In the genomic region with DNA sequence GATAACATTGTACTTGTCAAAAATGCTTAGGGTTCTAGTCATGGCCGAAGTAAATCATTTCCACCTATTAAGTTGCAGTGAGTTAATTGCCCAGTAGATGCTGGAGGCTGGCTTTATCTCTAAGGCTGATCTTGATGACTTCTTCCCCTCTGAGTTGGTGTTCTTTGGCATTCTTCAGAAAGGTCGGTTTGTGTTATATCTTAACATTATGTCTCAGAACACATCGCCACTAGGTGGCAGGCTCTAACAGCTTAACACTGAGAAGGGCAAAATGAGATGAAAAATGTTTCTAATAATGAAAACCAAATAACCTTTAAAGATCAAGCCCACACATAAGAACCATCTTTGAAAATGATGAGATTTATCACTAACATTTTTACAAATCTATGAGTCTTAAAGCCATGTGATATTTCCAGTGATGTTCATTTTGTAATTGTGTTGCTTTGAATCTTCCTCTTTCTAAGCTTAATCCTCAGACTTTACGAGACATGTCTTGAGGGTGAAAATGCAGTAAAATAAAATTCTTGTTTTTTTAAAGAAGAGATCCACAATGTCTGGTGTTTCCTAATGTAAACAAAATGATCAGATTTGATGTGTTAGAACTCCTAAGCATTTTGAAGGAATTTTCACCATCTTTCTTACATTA, we compare ENCODE assay signal across 8 cellular contexts. TPM values are rescaled to one million over a fixed set of nuclear protein-coding genes. Genes with fewer than 3 reads are reported as not detected.
DNase-seq lines count a peak whose midpoint lies in the region; ATAC-seq, FAIRE-seq and TF ChIP-seq lines count a peak whose summit lies in the region.

No MANE protein-coding gene starts in this region.

- 41 to 44% methylated on average over 4 of the region's 4 CpGs for WGBS in pancreas, 2 donors
- WGBS in aorta, 2 donors = 41 to 45% methylated on average over 4 of the region's 4 CpGs

- intact Hi-C loops in pancreas (cut with DNase I) (no loop called here), aorta (cut with DNase I) (loop anchor here (5.0 to 10.0 kb wide), 3 partner anchors 217 to 1142 kb away; no protein-coding TSS in a partner anchor)

- no peak overlapping the region for H3K27ac ChIP-seq in pancreas
- no peak overlapping the region for H3K27ac ChIP-seq in aorta (ENCODE audit: low read depth in 1 of 2, low read length in 2 of 2)

- no peaks in the 10 kb centered on the region for H3K27me3 ChIP-seq in pancreas
- H3K27me3 ChIP-seq in aorta (ENCODE audit: control insufficient read depth in 1 of 2, insufficient read depth in 2 of 2, low read length in 1 of 2) = no peaks in the 10 kb centered on the region

- DNase-seq in ELF-1 (ENCODE audit: low read depth, low spot score) (peak; percentile 52), HT1080 (ENCODE audit: low read depth) (peak; percentile 48), RCC 7860 (ENCODE audit: low spot score) (peak; percentile 27), foreskin fibroblast (peak; percentile 58 to 84), pancreas (peak in 4 of 6 donors; percentile 30 to 66 (median 54)), aorta (peak; percentile 53 to 80)
- peak; percentile 52 to 55 for DNase-seq in activated T-cell treated with anti-CD3 and anti-CD28 coated beads, Interleukin-2, amount 50 U/mL, for 72 hours

- peaks cover 0 to 11% of the 10 kb centered on the region in 2 donors for H3K36me3 Mint-ChIP-seq in activated T-cell treated with anti-CD3 and anti-CD28 coated beads, Interleukin-2, amount 50 U/mL, for 72 hours (ENCODE audit: insufficient read depth in 2 of 2)

- peaks cover 0 to 36% (median 19%) of the 10 kb centered on the region in 3 donors for H3K36me3 ChIP-seq in pancreas
- H3K36me3 ChIP-seq in aorta (ENCODE audit: control insufficient read depth in 1 of 2, insufficient read depth in 2 of 2, low read length in 1 of 2) = peaks cover 2 to 6% of the 10 kb centered on the region in 2 donors

- no peaks in the 10 kb centered on the region for H3K9me3 Mint-ChIP-seq in activated T-cell treated with anti-CD3 and anti-CD28 coated beads, Interleukin-2, amount 50 U/mL, for 72 hours

- TF ChIP-seq CTCF in foreskin fibroblast (IDR thresholded peaks at IDR 0.05; ENCODE audit: low read depth, low read length) (peak; percentile 58), pancreas (IDR thresholded peaks at IDR 0.05) (peak; percentile 25 to 77 (median 54))

- no peak overlapping the region for H3K4me3 ChIP-seq in foreskin fibroblast (ENCODE audit: low read depth in 1 of 2, low read length in 2 of 2)
- no peak overlapping the region for H3K4me3 ChIP-seq in pancreas
- no peak overlapping the region for H3K4me3 ChIP-seq in aorta (ENCODE audit: low read length in 2 of 2)

- no peaks in the 10 kb centered on the region for H3K9me3 ChIP-seq in pancreas
- no peaks in the 10 kb centered on the region for H3K9me3 ChIP-seq in aorta (ENCODE audit: control insufficient read depth, low read length)

- FAIRE-seq in RCC 7860 (lab: Jason Lieb, UNC) (peak; percentile 57), pancreas (lab: Jason Lieb, UNC) (peak; percentile 71)

- no peaks in the 10 kb centered on the region for H3K4me1 Mint-ChIP-seq in activated T-cell treated with anti-CD3 and anti-CD28 coated beads, Interleukin-2, amount 50 U/mL, for 72 hours (ENCODE audit: low read depth)

- no peaks in the 10 kb centered on the region for H3K27me3 Mint-ChIP-seq in activated T-cell treated with anti-CD3 and anti-CD28 coated beads, Interleukin-2, amount 50 U/mL, for 72 hours (ENCODE audit: low read depth)

- no peak overlapping the region for H3K27ac Mint-ChIP-seq in activated T-cell treated with anti-CD3 and anti-CD28 coated beads, Interleukin-2, amount 50 U/mL, for 72 hours

- peak; percentile 30 to 36 for ATAC-seq in activated T-cell treated with anti-CD3 and anti-CD28 coated beads, Interleukin-2, amount 50 U/mL, for 72 hours (replicated peaks in 1 of 2)
- ATAC-seq in pancreas (peak; percentile 40 to 84 (median 76)), aorta (ENCODE audit: low FRiP score) (peak; percentile 52), HG03520 (IDR thresholded peaks at IDR 0.05; ENCODE audit: unreplicated experiment) (no peak)

- H3K4me1 ChIP-seq in pancreas (no peaks in the 10 kb centered on the region), aorta (ENCODE audit: control insufficient read depth in 1 of 2, insufficient read depth in 2 of 2, low read length in 2 of 2) (peaks cover 0 to 2% of the 10 kb centered on the region in 2 donors)

- no peak overlapping the region for H3K4me3 Mint-ChIP-seq in activated T-cell treated with anti-CD3 and anti-CD28 coated beads, Interleukin-2, amount 50 U/mL, for 72 hours

RNA-seq across cellular contexts. Expression of a gene that starts 28.6 kb away (rescaled TPM):
- 22.1 and 33.5 TPM in 2 replicates for total RNA-seq in HT1080 (2014; rRNA removed; shearing (Covaris generic))
- polyA plus RNA-seq in HT1080 (2015; cell fraction: cytosol; rRNA removed) = 17.7 and 22.2 TPM in 2 replicates
- polyA plus RNA-seq in HT1080 (2015; cell fraction: nucleus; rRNA removed) = 38.7 and 45.0 TPM in 2 replicates
- total RNA-seq in activated T-cell treated with anti-CD3 and anti-CD28 coated beads, Interleukin-2, amount 50 U/mL, for 72 hours = 10 to 100 TPM; 29.5 to 32.3 TPM
- total RNA-seq in pancreas (10 to 100 TPM; 12.5 to 26.8 (median 15.4) TPM), aorta (10 to 100 TPM; 26.7 to 32.4 TPM)
- polyA plus RNA-seq in pancreas (10 to 100 TPM; 10.6 to 14.8 TPM), aorta (10 to 100 TPM; 14.2 to 15.0 TPM)

RNA-seq across cellular contexts. Expression of a gene that starts 32.3 kb away (rescaled TPM):
- total RNA-seq in HT1080 (2014; rRNA removed; shearing (Covaris generic)) = 7.9 and 10.6 TPM in 2 replicates
- 18.6 and 20.2 TPM in 2 replicates for polyA plus RNA-seq in HT1080 (2015; cell fraction: cytosol; rRNA removed)
- 16.2 and 23.1 TPM in 2 replicates for polyA plus RNA-seq in HT1080 (2015; cell fraction: nucleus; rRNA removed)
- total RNA-seq in activated T-cell treated with anti-CD3 and anti-CD28 coated beads, Interleukin-2, amount 50 U/mL, for 72 hours = 10 to 100 TPM; 46.8 to 49.2 TPM
- total RNA-seq in pancreas (10 to 100 TPM in 4 of 6 donors, 1 to 10 TPM in 2; 8.9 to 21.0 (median 12.5) TPM), aorta (10 to 100 TPM; 31.1 to 45.4 TPM)
- polyA plus RNA-seq in pancreas (10 to 100 TPM in 1 of 2 donors, 1 to 10 TPM in 1; 7.9 to 11.1 TPM), aorta (10 to 100 TPM; 14.9 to 30.9 TPM)

Comparison
In these comparisons a context has a peak if more than half of its experiments do, and no peak if none do; other contexts are left out.
1. intact Hi-C loops: an anchor here in aorta (5.0 to 10.0 kb wide); none called in pancreas.